In genomic region chr2:210477496-210477895, GRCh38 we compare ENCODE assay signal across 8 cellular contexts. TPM values are rescaled to one million over a fixed set of nuclear protein-coding genes. Genes with fewer than 3 reads are reported as not detected.
DNase-seq lines count a peak whose midpoint lies in the region.

No MANE protein-coding gene starts in this region.

- DNase-seq in Caki2 (ENCODE audit: low read depth), result peak; percentile 16
- DNase-seq in adipocyte (ENCODE audit: low read depth), result peak; percentile 48
- peak; percentile 63 for DNase-seq in stromal cell of bone marrow (ENCODE audit: low read depth)
- no peak for DNase-seq in stimulated activated naive CD4-positive, alpha-beta T cell treated with Interleukin-2 at 50 U/mL for 16 hours (lab: John Stamatoyannopoulos, UW)
- no peak for DNase-seq in COR-L47 (lab: John Stamatoyannopoulos, UW)
- no peak for DNase-seq in NCI-H2107 (lab: John Stamatoyannopoulos, UW)

- H3K4me1 ChIP-seq in adipocyte (ENCODE audit: control insufficient read depth, insufficient read depth, low read length) (peaks cover 13% of the 10 kb centered on the region), iPS-18a (ENCODE audit: control insufficient read depth, low read depth, low read length) (peaks cover 12% of the 10 kb centered on the region)

- peaks cover 12% of the 10 kb centered on the region; the same call in 1 of the 2 replicates for H3K36me3 ChIP-seq in KOPT-K1 (ENCODE audit: insufficient read depth, low read length)
- H3K36me3 ChIP-seq in adipocyte (ENCODE audit: control insufficient read depth, insufficient read depth, low read length, severe bottlenecking), result peaks cover 5% of the 10 kb centered on the region
- peaks cover 7% of the 10 kb centered on the region for H3K36me3 ChIP-seq in iPS-18a (ENCODE audit: control insufficient read depth, low read depth, low read length)

- in situ Hi-C loops in Caki2 (cut with HindIII; ENCODE audit: low pct_unique_long_range_greater_than_20kb, low sequenced_read_pairs), result no loop called here

- H3K9ac ChIP-seq in adipocyte (ENCODE audit: low read length) (peak overlapping the region; percentile 93), iPS-18a (ENCODE audit: low read length) (no peak overlapping the region)

- H3K27me3 ChIP-seq in adipocyte (replicated peaks; ENCODE audit: control insufficient read depth, insufficient read depth, low read length) (no peaks in the 10 kb centered on the region), iPS-18a (ENCODE audit: control insufficient read depth, insufficient read depth, low read length) (no peaks in the 10 kb centered on the region)

- H3K9me3 ChIP-seq in KOPT-K1 (ENCODE audit: insufficient read depth, low read length, poor library complexity, severe bottlenecking) (no peaks in the 10 kb centered on the region), adipocyte (ENCODE audit: control insufficient read depth, low read length) (no peaks in the 10 kb centered on the region), iPS-18a (ENCODE audit: control insufficient read depth, low read depth, low read length) (no peaks in the 10 kb centered on the region)

- H3K27ac ChIP-seq in KOPT-K1 (ENCODE audit: low read depth, low read length, poor library complexity, severe bottlenecking) (peak overlapping the region; percentile 91), iPS-18a (ENCODE audit: low read length) (no peak overlapping the region)

- peak overlapping the region; percentile 94 for H3K4me3 ChIP-seq in adipocyte (ENCODE audit: low read length)
- peak overlapping the region; percentile 80 for H3K4me3 ChIP-seq in iPS-18a (ENCODE audit: low read length)

RNA-seq across cellular contexts. Expression of gene LANCL1, which starts 0.9 kb away (rescaled TPM):
- total RNA-seq in Caki2 (2014; rRNA removed; shearing (Covaris generic); ENCODE audit: low replicate concordance), result 42.3 and 44.6 TPM in 2 replicates

Comparison
In these comparisons a context has a peak if more than half of its experiments do, and no peak if none do; other contexts are left out.
1. DNase-seq: peak in Caki2 (single experiment), adipocyte (single experiment) and stromal cell of bone marrow (single experiment); none in stimulated activated naive CD4-positive, alpha-beta T cell treated with Interleukin-2 at 50 U/mL for 16 hours (single experiment), COR-L47 (single experiment) and NCI-H2107 (single experiment).